15 cellular contexts compared by ENCODE assay signal in genomic region chr21:43771199-43771675, GRCh38. TPM values are rescaled to one million over a fixed set of nuclear protein-coding genes. Genes with fewer than 3 reads are reported as not detected.
DNase-seq lines count a peak whose midpoint lies in the region; ATAC-seq and TF ChIP-seq lines count a peak whose summit lies in the region.
"Had no signal": no experiment of that assay in that cellular context is flagged by ENCODE, and none has a peak within 500 bp of the region (broad histone marks: within the 10 kb centered on the region; RNA-seq: fewer than 3 reads in every experiment).

No MANE protein-coding gene starts in this region.

- intact Hi-C loops in mammary epithelial cell (cut with micrococcal nuclease) (no loop called here), breast epithelium (cut with DNase I; ENCODE audit: low total_unique reads) (no loop called here), mucosa of descending colon (cut with DNase I, micrococcal nuclease) (no loop called here)

- no peak overlapping the region for H3K4me3 ChIP-seq in mammary epithelial cell (replicated peaks in 1 of 3; ENCODE audit: insufficient read depth in 1 of 3, low read depth in 2 of 3, low read length in 3 of 3)
- no peak overlapping the region for H3K4me3 ChIP-seq in breast epithelium
- H3K4me3 ChIP-seq in RWPE2 (ENCODE audit: severe bottlenecking): no peak overlapping the region
- H3K4me3 ChIP-seq in esophagus (ENCODE audit: low read depth in 1 of 2, low read length in 2 of 2): no peak overlapping the region
- no peak overlapping the region for H3K4me3 ChIP-seq in mucosa of descending colon
- H3K4me3 ChIP-seq: heart right ventricle had no signal

- ATAC-seq in RWPE2 (ENCODE audit: low read depth) (no peak), mucosa of descending colon (no peak)
- ATAC-seq: heart right ventricle; stimulated activated effector memory CD8-positive, alpha-beta T cell treated with anti-CD3 and anti-CD28 coated beads, Interleukin-12 subunit alpha, Interleukin-12 subunit beta, amount 100 ng/mL, for 72 hours had no signal

- H3K79me2 ChIP-seq in mammary epithelial cell (ENCODE audit: insufficient read depth, low read length): peaks cover 29% of the 10 kb centered on the region

- peaks cover 9% of the 10 kb centered on the region for H3K36me3 ChIP-seq in mammary epithelial cell (ENCODE audit: insufficient read depth, low read length)
- H3K36me3 ChIP-seq in breast epithelium: peaks cover 7% of the 10 kb centered on the region
- H3K36me3 ChIP-seq in RWPE2 (ENCODE audit: low read depth): peaks cover 19% of the 10 kb centered on the region
- peaks cover 14 to 18% of the 10 kb centered on the region in 2 donors for H3K36me3 ChIP-seq in esophagus (ENCODE audit: control insufficient read depth in 2 of 2, insufficient read depth in 2 of 2, low read length in 1 of 2)
- no peaks in the 10 kb centered on the region for H3K36me3 ChIP-seq in mucosa of descending colon (ENCODE audit: low read depth)

- 34% methylated on average over 13 of the region's 13 CpGs for WGBS in mammary epithelial cell (ENCODE audit: low coverage, missing lambda C conversion rate)
- WGBS in esophagus, 2 donors: 60 to 69% methylated on average over 13 of the region's 13 CpGs

- in situ Hi-C loops in mammary epithelial cell (cut with MboI; ENCODE audit: low sequenced_read_pairs in 2 of 2): no loop called here

- no peak overlapping the region for H3K4me2 ChIP-seq in mammary epithelial cell (ENCODE audit: insufficient read depth, low read depth, low read length)

- H3K4me1 ChIP-seq in mammary epithelial cell (ENCODE audit: insufficient read depth, low read length): peaks cover 33% of the 10 kb centered on the region
- peaks cover 0 to 7% of the 10 kb centered on the region in 2 donors for H3K4me1 ChIP-seq in breast epithelium
- H3K4me1 ChIP-seq in RWPE2 (ENCODE audit: insufficient read depth, poor library complexity, severe bottlenecking): peaks cover 15% of the 10 kb centered on the region
- H3K4me1 ChIP-seq in esophagus (ENCODE audit: control insufficient read depth in 2 of 2, insufficient read depth in 2 of 2, low read length in 1 of 2): peaks cover 3 to 24% of the 10 kb centered on the region in 2 donors
- peaks cover 20% of the 10 kb centered on the region for H3K4me1 ChIP-seq in mucosa of descending colon (ENCODE audit: low read depth)

- no peaks in the 10 kb centered on the region for H3K27me3 ChIP-seq in mammary epithelial cell (ENCODE audit: insufficient read depth, low read length)
- no peaks in the 10 kb centered on the region for H3K27me3 ChIP-seq in breast epithelium
- H3K27me3 ChIP-seq in RWPE2 (ENCODE audit: insufficient read depth, poor library complexity, severe bottlenecking): no peaks in the 10 kb centered on the region
- no peaks in the 10 kb centered on the region for H3K27me3 ChIP-seq in esophagus (ENCODE audit: control insufficient read depth in 1 of 2, insufficient read depth in 2 of 2, low read length in 2 of 2)
- H3K27me3 ChIP-seq: heart right ventricle, upper lobe of left lung had no signal

- BruUV-seq in mammary epithelial cell (replicated peaks; lab: Mats Ljungman, UMichigan): no TSS peak

- H3K27ac ChIP-seq in mammary epithelial cell (ENCODE audit: insufficient read depth, low read depth, low read length) (no peak overlapping the region), breast epithelium (no peak overlapping the region), RWPE2 (ENCODE audit: poor library complexity, severe bottlenecking) (no peak overlapping the region), esophagus (ENCODE audit: low read depth in 2 of 2, low read length in 1 of 2) (peak overlapping the region; percentile 48 to 65)

- H4K20me1 ChIP-seq in mammary epithelial cell (ENCODE audit: insufficient read depth, low read length): no peaks in the 10 kb centered on the region

- DNase-seq in mammary epithelial cell (no peak), breast epithelium (ENCODE audit: low spot score in 2 of 2) (no peak), RWPE2 (ENCODE audit: low spot score) (peak; percentile 38), mucosa of descending colon (no peak), D341Med (ENCODE audit: low spot score) (no peak), NCI-H2196 treated with DMSO at 0.1 percent for 48 hours (lab: John Stamatoyannopoulos, UW; ENCODE audit: unreplicated experiment) (no peak), HT-29 (ENCODE audit: low spot score) (no peak)
- DNase-seq: activated T-cell treated with anti-CD3 and anti-CD28 coated beads for 4 hours, heart right ventricle, NCI-H1092 treated with DMSO at 0.1 percent for 48 hours, nephron progenitor cell, OCI-M1 had no signal

- no peak for TF ChIP-seq POLR2A in breast epithelium (IDR thresholded peaks at IDR 0.05)

- no peak overlapping the region for H3K9ac ChIP-seq in mammary epithelial cell (ENCODE audit: insufficient read depth, low read length)

- CTCF ChIA-PET in mammary epithelial cell (lab: Charles Lee; ENCODE audit: low non-redundant PET): no interaction called here

- no peak for TF ChIP-seq CTCF in mammary epithelial cell (conservative IDR thresholded peaks at IDR 0.05 in 1 of 2, IDR thresholded peaks at IDR 0.05 in 1 of 2; ENCODE audit: extremely low read depth in 1 of 2, insufficient read depth in 1 of 2, low read depth in 1 of 2, low read length in 2 of 2)
- no peak for TF ChIP-seq CTCF in breast epithelium (IDR thresholded peaks at IDR 0.05)
- no peak for TF ChIP-seq CTCF in RWPE2 (IDR thresholded peaks at IDR 0.05; ENCODE audit: poor library complexity, severe bottlenecking)
- TF ChIP-seq CTCF in mucosa of descending colon (IDR thresholded peaks at IDR 0.05): no peak

- no peaks in the 10 kb centered on the region for H3K9me3 ChIP-seq in mammary epithelial cell (replicated peaks; ENCODE audit: insufficient read depth, low read length)
- no peaks in the 10 kb centered on the region for H3K9me3 ChIP-seq in breast epithelium
- H3K9me3 ChIP-seq in RWPE2 (ENCODE audit: severe bottlenecking): no peaks in the 10 kb centered on the region
- H3K9me3 ChIP-seq in esophagus (ENCODE audit: control insufficient read depth in 2 of 2, insufficient read depth in 1 of 2, low read depth in 1 of 2, low read length in 1 of 2): no peaks in the 10 kb centered on the region
- no peaks in the 10 kb centered on the region for H3K9me3 ChIP-seq in mucosa of descending colon
- H3K9me3 ChIP-seq: heart right ventricle, upper lobe of left lung had no signal

- peak overlapping the region; percentile 1 for H2AFZ ChIP-seq in mammary epithelial cell (ENCODE audit: low read depth, low read length)

- dilution Hi-C loops in mammary epithelial cell (cut with HindIII; ENCODE audit: low sequenced_read_pairs): loop anchor here (5.0 kb wide), 5 partner anchors 34 to 241 kb away; partner anchors contain the start of gene TRAPPC10

RNA-seq across cellular contexts. Expression of gene CSTB, which starts 4.9 kb away (rescaled TPM):
- total RNA-seq in mammary epithelial cell: 10 to 100 TPM; 10.7 to 78.9 TPM
- 148 TPM for polyA plus RNA-seq in mammary epithelial cell
- 31.7 TPM for polyA minus RNA-seq in mammary epithelial cell
- total RNA-seq in breast epithelium: 10 to 100 TPM; 12.1 to 16.8 (median 16.8) TPM
- polyA plus RNA-seq in esophagus: 1,000 to 10,000 TPM; 3,514 to 5,149 TPM
- 10 to 100 TPM; 36.2 to 64.5 (median 56.8) TPM for total RNA-seq in mucosa of descending colon
- total RNA-seq in HT-29 (2014; rRNA removed; shearing (Covaris generic)): 49.7 and 55.0 TPM in 2 replicates

RNA-seq across cellular contexts. Expression of gene RRP1, which starts 18.1 kb away (rescaled TPM):
- total RNA-seq in mammary epithelial cell (10 to 100 TPM; 20.7 to 40.8 TPM), breast epithelium (10 to 100 TPM; 15.4 to 22.9 (median 16.5) TPM), mucosa of descending colon (10 to 100 TPM; 15.9 to 16.3 (median 16.3) TPM)
- polyA plus RNA-seq in mammary epithelial cell (21.9 TPM), esophagus (10 to 100 TPM; 21.0 to 22.5 TPM)
- 134 TPM for polyA minus RNA-seq in mammary epithelial cell
- 36.4 and 39.3 TPM in 2 replicates for total RNA-seq in HT-29 (2014; rRNA removed; shearing (Covaris generic))

RNA-seq across cellular contexts. Expression of gene PDXK, which starts 52.3 kb away (rescaled TPM):
- total RNA-seq in mammary epithelial cell: 100 to 1,000 TPM in 1 of 2 donors, 10 to 100 TPM in 1; 51.5 to 152 TPM
- 217 TPM for polyA plus RNA-seq in mammary epithelial cell
- 129 TPM for polyA minus RNA-seq in mammary epithelial cell
- 10 to 100 TPM; 51.5 to 79.2 (median 65.6) TPM for total RNA-seq in breast epithelium
- 10 to 100 TPM; 54.7 to 73.4 TPM for polyA plus RNA-seq in esophagus
- 100 to 1,000 TPM; 113 to 179 (median 161) TPM for total RNA-seq in mucosa of descending colon
- total RNA-seq in HT-29 (2014; rRNA removed; shearing (Covaris generic)): 193 and 219 TPM in 2 replicates

Comparison
In these comparisons a context has a peak if more than half of its experiments do, and no peak if none do; other contexts are left out.
1. H3K27ac ChIP-seq: peak in esophagus (2 of 2); none in mammary epithelial cell (single experiment), breast epithelium (0 of 2) and RWPE2 (single experiment).